ENCODE assay signal across 1 cellular context in genomic region chr18:23585897-23586248, GRCh38.
TF ChIP-seq lines count a peak whose summit lies in the region.

No MANE protein-coding gene starts in this region.

TF ChIP-seq in HCT116, 20 proteins besides CTCF, POLR2A, EP300 and RAD21 (continued from another document):
- TF ChIP-seq ZBTB33 (IDR thresholded peaks at IDR 0.05; ENCODE audit: extremely low read depth, insufficient replicate concordance, low read length) (no peak), FOSL1 (IDR thresholded peaks at IDR 0.05; ENCODE audit: low read depth) (no peak), EGR1 (IDR thresholded peaks at IDR 0.05; ENCODE audit: low read depth) (no peak), REST (IDR thresholded peaks at IDR 0.05; ENCODE audit: low read depth) (no peak), JUND (IDR thresholded peaks at IDR 0.05) (no peak), TCF7L2 (IDR thresholded peaks at IDR 0.05; ENCODE audit: borderline replicate concordance, extremely low read depth, insufficient read depth, insufficient read length) (no peak), ZFX (IDR thresholded peaks at IDR 0.05) (no peak), ZNF274 (IDR thresholded peaks at IDR 0.05; ENCODE audit: low read depth, low read length) (no peak), SIN3A (IDR thresholded peaks at IDR 0.05; ENCODE audit: low read depth) (no peak)
- TF ChIP-seq, protein P1, sequence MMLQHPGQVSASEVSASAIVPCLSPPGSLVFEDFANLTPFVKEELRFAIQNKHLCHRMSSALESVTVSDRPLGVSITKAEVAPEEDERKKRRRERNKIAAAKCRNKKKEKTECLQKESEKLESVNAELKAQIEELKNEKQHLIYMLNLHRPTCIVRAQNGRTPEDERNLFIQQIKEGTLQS (IDR thresholded peaks at IDR 0.05): no peak
